In the genomic region with DNA sequence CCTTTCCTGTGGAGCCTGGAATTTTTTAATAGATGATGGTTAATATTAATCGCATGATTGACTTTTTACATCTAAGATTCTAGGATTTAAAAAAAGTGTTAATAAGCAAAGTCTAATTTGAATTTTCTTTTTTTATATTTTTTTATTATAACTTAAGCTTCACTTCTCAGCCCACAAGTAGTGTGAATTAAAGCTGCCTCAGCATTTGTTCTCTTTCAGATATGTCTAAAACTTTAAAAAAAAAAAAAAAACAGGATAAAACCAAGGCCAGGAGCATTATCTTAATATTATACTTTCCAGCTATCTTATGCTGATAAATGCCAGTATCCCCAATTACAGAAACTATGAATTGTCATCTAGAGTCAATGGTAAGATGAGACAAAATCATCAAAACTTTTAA, we compare ENCODE assay signal across 28 cellular contexts.
"Had no signal": no experiment of that assay in that cellular context is flagged by ENCODE, and none has a peak within 500 bp of the region (broad histone marks: within the 10 kb centered on the region; RNA-seq: fewer than 3 reads in every experiment).

No MANE protein-coding gene starts in this region.

- H3K4me3 ChIP-seq: left lung, lower lobe of right lung, pancreas, prostate gland, sigmoid colon, spleen, stomach, testis, thyroid gland, transverse colon, upper lobe of left lung, vagina had no signal

- H3K9me3 ChIP-seq: left lung, lower lobe of right lung, pancreas, prostate gland, sigmoid colon, spleen, stomach, testis, thyroid gland, transverse colon, upper lobe of left lung, vagina had no signal

- H3K27me3 ChIP-seq: left lung, sigmoid colon, spleen, stomach, testis, thyroid gland, transverse colon, upper lobe of left lung, vagina had no signal

- ATAC-seq: left colon; left lung; naive thymus-derived CD8-positive, alpha-beta T cell; pancreas; right cardiac atrium; stimulated activated memory B cell treated with anti-CD40 and anti-IgM and Interleukin-4, amounts not matched to agents 10 μg/mL and 1 μg/mL and 100 μg/mL, for 72 hours; stimulated activated naive CD8-positive, alpha-beta T cell treated with anti-CD3 and anti-CD28 coated beads, Interleukin-15, Interleukin-2, amounts not matched to agents 100 U/mL and 50 U/mL, for 24 hours had no signal

- H3K36me3 ChIP-seq: left lung, lower lobe of right lung, pancreas, prostate gland, sigmoid colon, spleen, stomach, thyroid gland, transverse colon, upper lobe of left lung, vagina had no signal

- H3K4me1 ChIP-seq: left lung, lower lobe of right lung, pancreas, prostate gland, spleen, stomach, testis, transverse colon, upper lobe of left lung, vagina had no signal

- H3K27ac ChIP-seq: left lung, lower lobe of right lung, pancreas, prostate gland, sigmoid colon, spleen, stomach, testis, thyroid gland, transverse colon, upper lobe of left lung, vagina had no signal

- DNase-seq: hypothalamus; immature natural killer cell; kidney; left colon; left lung; lower lobe of right lung; mammary epithelial cell; mesenchymal stem cell; naive thymus-derived CD8-positive, alpha-beta T cell; nucleus accumbens; pancreas; posterior cingulate gyrus; retina; right cardiac atrium; sigmoid colon; small intestine; spleen; stimulated activated CD4-positive, alpha-beta T cell treated with anti-CD3 and anti-CD28 coated beads, Interleukin-4, amount 100 ng/mL, for 4 hours; stimulated activated CD8-positive, alpha-beta memory T cell treated with anti-CD3 and anti-CD28 coated beads, Interleukin-4, amount 100 ng/mL, for 48 hours; stimulated activated naive CD8-positive, alpha-beta T cell treated with anti-CD3 and anti-CD28 coated beads, Interleukin-15, Interleukin-2, amounts not matched to agents 100 U/mL and 50 U/mL, for 24 hours; stomach; testis; thyroid gland; transverse colon; upper lobe of left lung had no signal
